In genomic region chr18:50154420-50154819, GRCh38 we compare ENCODE assay signal across 20 cellular contexts. TPM values are rescaled to one million over a fixed set of nuclear protein-coding genes. Genes with fewer than 3 reads are reported as not detected.
DNase-seq lines count a peak whose midpoint lies in the region; ATAC-seq and TF ChIP-seq lines count a peak whose summit lies in the region.
"Had no signal": no experiment of that assay in that cellular context is flagged by ENCODE, and none has a peak within 500 bp of the region (broad histone marks: within the 10 kb centered on the region; RNA-seq: fewer than 3 reads in every experiment).

No MANE protein-coding gene starts in this region.

- no peaks in the 10 kb centered on the region for H3K27me3 ChIP-seq in PC-9 (ENCODE audit: insufficient read depth, low read depth)
- H3K27me3 ChIP-seq: BLaER1 had no signal

- no peak for TF ChIP-seq CTCF in PC-9 (conservative IDR thresholded peaks at IDR 0.05)
- TF ChIP-seq CTCF in MCF 10A (IDR thresholded peaks at IDR 0.05; ENCODE audit: unreplicated experiment): no peak

- peaks cover 47% of the 10 kb centered on the region for H3F3A ChIP-seq in PC-9 (ENCODE audit: insufficient read depth, low read depth)

- H3K36me3 Mint-ChIP-seq in MCF 10A (ENCODE audit: insufficient read depth, unreplicated experiment): no peaks in the 10 kb centered on the region

- no peak overlapping the region for H3K4me3 ChIP-seq in PC-9
- H3K4me3 ChIP-seq: BLaER1, GM23248, K562 had no signal

- DNase-seq in PC-9: no peak
- DNase-seq in left lobe of liver (ENCODE audit: low spot score): no peak
- peak; percentile 54 for DNase-seq in renal cortical epithelial cell (ENCODE audit: low read depth)
- no peak for DNase-seq in MCF 10A (ENCODE audit: unreplicated experiment)
- no peak for DNase-seq in NCI-H524 (lab: John Stamatoyannopoulos, UW)
- no peak for DNase-seq in NCI-H1092 treated with DMSO at 0.1 percent for 48 hours (lab: John Stamatoyannopoulos, UW)
- DNase-seq: CD4-positive, alpha-beta T cell; GM23248; H9; Kasumi-1; NCI-H2029; NCI-H2227 treated with DMSO at 0.1 percent for 48 hours; NCI-H510A; NCI-H748 treated with DMSO at 0.1 percent for 48 hours; RPMI8226; SHP77 had no signal

- CTCF ChIA-PET in PC-9 (lab: Charles Lee) (no interaction called here), MCF 10A (lab: Yijun Ruan, JAX) (interaction anchor here (0.6 to 1.2 kb wide), 2 partner anchors 14 to 296 kb away, joined by 3 read pairs; no protein-coding TSS in a partner anchor)

- BruUV-seq in PC-9 (replicated peaks; lab: Mats Ljungman, UMichigan) (no TSS peak), MCF 10A (replicated peaks; lab: Mats Ljungman, UMichigan) (no TSS peak)

- H3K4me1 Mint-ChIP-seq in MCF 10A (ENCODE audit: insufficient read depth, unreplicated experiment): peaks cover 9% of the 10 kb centered on the region

- H2AFZ ChIP-seq in PC-9: no peak overlapping the region
- H2AFZ ChIP-seq: GM23248 had no signal

- H3K9me2 ChIP-seq in PC-9 (ENCODE audit: insufficient read depth): no peaks in the 10 kb centered on the region

- H3K4me3 Mint-ChIP-seq in MCF 10A (ENCODE audit: unreplicated experiment): no peak overlapping the region
- H3K4me3 Mint-ChIP-seq: CD4-positive, alpha-beta T cell; H9 had no signal

- no peak overlapping the region for H3K27ac Mint-ChIP-seq in MCF 10A (ENCODE audit: low read depth, unreplicated experiment)
- H3K27ac Mint-ChIP-seq: CD4-positive, alpha-beta T cell had no signal

- intact Hi-C loops in PC-9 (cut with micrococcal nuclease; ENCODE audit: unreplicated experiment): no loop called here
- intact Hi-C loops in MCF 10A (cut with micrococcal nuclease): no loop called here

- peaks cover 50% of the 10 kb centered on the region for H3K79me2 ChIP-seq in PC-9 (ENCODE audit: low read depth)

- H3K4me1 ChIP-seq in PC-9 (replicated peaks; ENCODE audit: insufficient read depth): peaks cover 68% of the 10 kb centered on the region
- H3K4me1 ChIP-seq: BLaER1 had no signal

- H3K27me3 Mint-ChIP-seq in MCF 10A (ENCODE audit: insufficient read depth, unreplicated experiment): no peaks in the 10 kb centered on the region

- H3K27ac ChIP-seq in PC-9: no peak overlapping the region
- H3K27ac ChIP-seq: BLaER1, GM23248 had no signal

- no peaks in the 10 kb centered on the region for H3K9me3 Mint-ChIP-seq in MCF 10A (ENCODE audit: unreplicated experiment)
- H3K9me3 Mint-ChIP-seq: CD4-positive, alpha-beta T cell had no signal

- H3K9me3 ChIP-seq in PC-9 (ENCODE audit: insufficient read depth, low read depth): no peaks in the 10 kb centered on the region; the same call in 1 of the 2 replicates
- H3K9me3 ChIP-seq: BLaER1 had no signal

- H3K36me3 ChIP-seq in PC-9 (ENCODE audit: low read depth): no peaks in the 10 kb centered on the region
- H3K36me3 ChIP-seq: BLaER1 had no signal

- POLR2A ChIA-PET in PC-9 (lab: Charles Lee; ENCODE audit: unreplicated experiment): interaction anchor here (0.6 kb wide), 1 partner anchor 23 kb away, joined by 4 read pairs; no protein-coding TSS in a partner anchor
- POLR2A ChIA-PET in MCF 10A (lab: Yijun Ruan, JAX): interaction anchor here (0.7 kb wide), 1 partner anchor 21 kb away, joined by 6 read pairs; no protein-coding TSS in a partner anchor

- peak; percentile 42 for ATAC-seq in esophagus mucosa
- peak; percentile 94 for ATAC-seq in left lobe of liver
- no peak for ATAC-seq in GM21390 (IDR thresholded peaks at IDR 0.05; ENCODE audit: unreplicated experiment)
- ATAC-seq: K562 had no signal

- H3K4me2 ChIP-seq in PC-9: 0 out of 2 replicates have a peak overlapping the region, but pooled peaks have one; percentile 4
- H3K4me2 ChIP-seq: BLaER1 had no signal

- 0 out of 2 replicates have a peak, but pooled peaks cover 3% of the 10 kb centered on the region for H4K20me1 ChIP-seq in PC-9 (ENCODE audit: insufficient read depth)
- H4K20me1 ChIP-seq: BLaER1 had no signal

RNA-seq across cellular contexts. Expression of gene MYO5B, which starts 40.5 kb away (rescaled TPM):
- total RNA-seq in PC-9 (2021): 23.3 and 25.4 TPM in 2 replicates
- 29.6 TPM for total RNA-seq in esophagus mucosa
- 16.1 TPM for total RNA-seq in left lobe of liver
- 50.0 and 79.2 TPM in 2 replicates for total RNA-seq in renal cortical epithelial cell
- 25.9 and 26.7 TPM in 2 replicates for total RNA-seq in MCF 10A (2022)
- total RNA-seq: CD4-positive, alpha-beta T cell; GM23248 had no signal
